Comparison of ENCODE assay signal across 7 cellular contexts in the genomic region with DNA sequence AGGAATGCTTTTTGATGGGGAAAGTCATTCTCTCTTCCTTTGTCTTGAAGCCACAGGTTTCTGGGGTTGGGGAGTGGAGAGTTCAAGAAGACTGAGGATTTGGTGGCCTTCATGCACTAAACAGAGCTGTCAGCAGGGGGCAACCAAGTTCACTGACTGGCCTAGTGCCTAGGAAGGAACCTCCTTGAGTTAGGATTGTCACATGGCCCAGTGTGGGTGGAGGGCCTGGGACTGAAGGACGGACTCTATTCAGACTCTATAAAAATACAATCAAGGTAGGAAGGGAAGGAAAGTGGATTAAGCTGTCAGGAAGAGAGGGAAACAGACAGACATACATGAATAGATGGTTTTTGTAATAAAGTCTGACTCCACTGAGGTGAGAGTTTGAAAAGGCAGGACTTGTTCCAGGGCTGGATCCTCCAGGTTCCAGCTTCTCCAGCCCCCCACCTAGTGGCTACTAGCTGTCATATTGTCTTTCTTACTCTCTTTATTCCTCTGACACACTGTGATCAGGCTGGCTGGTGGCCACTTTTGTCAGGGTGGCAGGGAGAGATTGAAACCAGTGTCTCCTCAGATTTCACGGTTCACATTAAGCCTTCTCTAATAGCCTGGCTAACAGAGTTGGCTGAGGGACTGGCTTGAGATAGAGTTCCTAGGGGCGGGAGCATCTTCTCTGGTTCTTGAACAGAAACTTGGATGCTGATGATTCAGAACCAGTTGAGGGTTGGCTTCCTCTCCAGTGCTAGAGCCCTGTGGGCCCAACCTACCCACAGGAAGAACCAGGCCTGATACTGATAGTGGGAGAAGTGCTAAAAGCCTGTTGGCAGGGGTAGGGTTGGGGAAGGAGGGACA. TPM values are rescaled to one million over a fixed set of nuclear protein-coding genes. Genes with fewer than 3 reads are reported as not detected.
A peak's percentile ranks its signal among the peaks of the same experiment; 100 is the strongest.
DNase-seq lines count a peak whose midpoint lies in the region; TF ChIP-seq lines count a peak whose summit lies in the region.

No MANE protein-coding gene starts in this region.

- no peak overlapping the region for H3K9ac ChIP-seq in MM.1S (ENCODE audit: low read length)

- no peak for TF ChIP-seq POLR2A in uterus (IDR thresholded peaks at IDR 0.05)

- H3K9me3 ChIP-seq in MM.1S (replicated peaks; ENCODE audit: insufficient read depth, low read length) (no peaks in the 10 kb centered on the region), left ventricle myocardium inferior (replicated peaks) (no peaks in the 10 kb centered on the region), uterus (no peaks in the 10 kb centered on the region)

- H3K27me3 ChIP-seq in MM.1S (replicated peaks; ENCODE audit: insufficient read depth, low read length): no peaks in the 10 kb centered on the region
- no peaks in the 10 kb centered on the region for H3K27me3 ChIP-seq in left ventricle myocardium inferior (ENCODE audit: low read depth)
- no peaks in the 10 kb centered on the region for H3K27me3 ChIP-seq in uterus

- no peak overlapping the region for H3K4me2 ChIP-seq in MM.1S (ENCODE audit: low read depth, low read length)

- H2AFZ ChIP-seq in MM.1S (ENCODE audit: low read length): no peak overlapping the region

- peaks cover 14% of the 10 kb centered on the region for H3K36me3 ChIP-seq in MM.1S (replicated peaks; ENCODE audit: insufficient read depth, low read length)
- peaks cover 52% of the 10 kb centered on the region for H3K36me3 ChIP-seq in left ventricle myocardium inferior
- H3K36me3 ChIP-seq in uterus: no peaks in the 10 kb centered on the region

- no peaks in the 10 kb centered on the region for H3K9me2 ChIP-seq in MM.1S (replicated peaks; ENCODE audit: insufficient read depth, low read length)

- peaks cover 15% of the 10 kb centered on the region for H3K79me2 ChIP-seq in MM.1S (ENCODE audit: low read length)

- peak; percentile 74 for DNase-seq in MM.1S
- peak; percentile 52 to 86 (median 70) for DNase-seq in T-helper 1 cell
- DNase-seq in anterior cingulate cortex (lab: John Stamatoyannopoulos, UW): peak in 54 of 58 donors; percentile 23 to 87 (median 66)
- DNase-seq in left ventricle myocardium inferior: peak; percentile 81
- peak; percentile 67 for DNase-seq in pulmonary artery endothelial cell (ENCODE audit: low read depth, low spot score)
- DNase-seq in uterus: peak; percentile 79

- no peak overlapping the region for H3K4me3 ChIP-seq in MM.1S (ENCODE audit: low read length)
- H3K4me3 ChIP-seq in left ventricle myocardium inferior: peak overlapping the region; percentile 12
- H3K4me3 ChIP-seq in uterus: no peak overlapping the region

- H4K20me1 ChIP-seq in MM.1S (ENCODE audit: insufficient read depth, low read length): no peaks in the 10 kb centered on the region

- H3F3A ChIP-seq in MM.1S (ENCODE audit: insufficient read depth, low read length): peaks cover 23% of the 10 kb centered on the region

- H3K4me1 ChIP-seq in MM.1S (ENCODE audit: low read length) (peaks cover 16% of the 10 kb centered on the region), left ventricle myocardium inferior (peaks cover 68% of the 10 kb centered on the region), uterus (peaks cover 3 to 15% of the 10 kb centered on the region in 2 donors)

- peak; percentile 88 for TF ChIP-seq CTCF in GM12872 (IDR thresholded peaks at IDR 0.05; ENCODE audit: insufficient read depth, low read depth, low read length)
- TF ChIP-seq CTCF in MM.1S (IDR thresholded peaks at IDR 0.05; ENCODE audit: low read length): peak; percentile 84
- peak; percentile 89 for TF ChIP-seq CTCF in left ventricle myocardium inferior (IDR thresholded peaks at IDR 0.05; ENCODE audit: borderline replicate concordance)
- peak; percentile 70 to 92 (median 78) for TF ChIP-seq CTCF in uterus (IDR thresholded peaks at IDR 0.05)

- intact Hi-C loops in left ventricle myocardium inferior (cut with micrococcal nuclease): loop anchor here (5.0 kb wide), 1 partner anchor 46 kb away; no protein-coding TSS in a partner anchor
- intact Hi-C loops in uterus (cut with DNase I; ENCODE audit: low total_unique reads): no loop called here

- H3K27ac ChIP-seq in MM.1S (ENCODE audit: low read length) (peak overlapping the region; percentile 16; the same call in 1 of the 2 replicates), left ventricle myocardium inferior (replicated peaks) (peak overlapping the region; percentile 98), uterus (peak overlapping the region; percentile 80 to 86)

RNA-seq across cellular contexts. Expression of a gene that starts 4.1 kb away (rescaled TPM):
- total RNA-seq in left ventricle myocardium inferior (32.1 TPM), pulmonary artery endothelial cell (29.7 and 35.7 TPM in 2 replicates), uterus (10 to 100 TPM in 3 of 4 donors, 1 to 10 TPM in 1; 5.0 to 86.6 (median 52.3) TPM)

RNA-seq across cellular contexts. Expression of a gene that starts 30.6 kb away (rescaled TPM):
- total RNA-seq in left ventricle myocardium inferior (11.6 TPM), pulmonary artery endothelial cell (3.0 and 4.3 TPM in 2 replicates), uterus (10 to 100 TPM in 3 of 4 donors, 1 to 10 TPM in 1; 7.4 to 36.5 (median 13.4) TPM)

RNA-seq across cellular contexts. Expression of a gene that starts 41.8 kb away (rescaled TPM):
- 71.2 TPM for total RNA-seq in left ventricle myocardium inferior
- 9.7 and 19.0 TPM in 2 replicates for total RNA-seq in pulmonary artery endothelial cell
- 10 to 100 TPM in 1 of 4 donors, 1 to 10 TPM in 3; 1.8 to 14.0 (median 5.3) TPM for total RNA-seq in uterus

RNA-seq across cellular contexts. Expression of a gene that starts 42.0 kb away (rescaled TPM):
- total RNA-seq in left ventricle myocardium inferior: 2.4 TPM
- not detected in 2 replicates for total RNA-seq in pulmonary artery endothelial cell
- total RNA-seq in uterus: 1 to 10 TPM in 1 of 4 donors, not detected in 3; 7.8 TPM

Comparison
In these comparisons a context has a peak if more than half of its experiments do, and no peak if none do; other contexts are left out.
1. H3K27ac ChIP-seq: peak in every context shown above with its lines; median percentile 98 in left ventricle myocardium inferior; 83 in uterus; 16 in MM.1S.